Comparison of ENCODE assay signal across 26 cellular contexts in the genomic region with DNA sequence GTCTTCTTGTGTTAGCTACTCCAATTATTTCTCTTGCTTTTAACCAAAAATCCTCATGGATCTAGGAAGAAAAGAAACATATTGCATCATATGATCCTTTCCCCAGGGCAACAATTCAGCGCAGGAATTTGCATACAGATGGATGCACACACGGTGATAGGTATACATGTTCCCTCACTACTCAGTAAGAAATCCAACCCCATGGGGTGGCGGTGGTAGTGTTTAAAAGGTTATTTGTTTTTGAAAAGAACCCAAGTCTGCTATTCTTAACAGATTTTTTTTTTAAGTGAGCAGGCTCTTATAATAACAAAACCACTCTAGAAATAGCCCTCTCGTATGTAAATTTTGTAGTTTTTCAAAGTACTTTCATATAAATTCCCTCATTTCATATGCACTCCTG. TPM values are rescaled to one million over a fixed set of nuclear protein-coding genes. Genes with fewer than 3 reads are reported as not detected.
"Had no signal": no experiment of that assay in that cellular context is flagged by ENCODE, and none has a peak within 500 bp of the region (broad histone marks: within the 10 kb centered on the region; RNA-seq: fewer than 3 reads in every experiment).

No MANE protein-coding gene starts in this region.

- H3K4me1 ChIP-seq: adrenal gland, colonic mucosa, pancreas, psoas muscle, upper lobe of right lung had no signal

- H3K4me3 ChIP-seq: adrenal gland, colonic mucosa, dorsolateral prefrontal cortex, esophagus muscularis mucosa, pancreas, psoas muscle, thyroid gland, upper lobe of right lung had no signal

- H3K36me3 ChIP-seq: adrenal gland, colonic mucosa, esophagus muscularis mucosa, pancreas, thyroid gland, upper lobe of right lung, WERI-Rb-1 had no signal

- H3K36me3 Mint-ChIP-seq: activated naive CD8-positive, alpha-beta T cell; memory B cell had no signal

- H3K9me3 Mint-ChIP-seq: activated T-helper 17 cell treated with anti-CD3 and anti-CD28 coated beads, Interleukin-2, amount 50 U/mL, for 72 hours; memory B cell had no signal

- H3K4me3 Mint-ChIP-seq: activated CD8-positive, alpha-beta T cell treated with anti-CD3 and anti-CD28 coated beads, Interleukin-2, amount 10 ng/mL, durations not matched to agents 7 days and 5 days; activated naive CD8-positive, alpha-beta T cell; activated T-helper 17 cell treated with anti-CD3 and anti-CD28 coated beads, Interleukin-2, amount 50 U/mL, for 72 hours; memory B cell; nephron progenitor cell had no signal

- ATAC-seq: activated CD8-positive, alpha-beta T cell treated with anti-CD3 and anti-CD28 coated beads, Interleukin-2, amount 10 ng/mL, durations not matched to agents 7 days and 5 days; activated T-helper 17 cell treated with anti-CD3 and anti-CD28 coated beads, Interleukin-2, amount 50 U/mL, for 72 hours; left colon; pancreas; psoas muscle; right cardiac atrium; stimulated activated naive CD8-positive, alpha-beta T cell treated with anti-CD3 and anti-CD28 coated beads, Interleukin-15, Interleukin-2, amounts not matched to agents 100 U/mL and 50 U/mL, for 24 hours; upper lobe of right lung had no signal

- H3K9me3 ChIP-seq: adrenal gland, colonic mucosa, pancreas, psoas muscle, thyroid gland, upper lobe of right lung had no signal

- DNase-seq: activated CD4-positive, alpha-beta T cell treated with anti-CD3 and anti-CD28 coated beads for 1 hour; activated CD4-positive, alpha-beta T cell treated with anti-CD3 and anti-CD28 coated beads, Interleukin-2, amount 50 U/mL, for 1 hour; activated CD8-positive, alpha-beta T cell treated with anti-CD3 and anti-CD28 coated beads, Interleukin-2, amount 10 ng/mL, durations not matched to agents 7 days and 5 days; activated naive CD4-positive, alpha-beta T cell; adrenal gland; colonic mucosa; dorsolateral prefrontal cortex; hippocampal formation; left colon; nephron progenitor cell; pancreas; psoas muscle; right cardiac atrium; stimulated activated CD4-positive, alpha-beta T cell treated with anti-CD3 and anti-CD28 coated beads, Interleukin-12 subunit alpha, Interleukin-12 subunit beta, amount 100 ng/mL, for 4 hours; stimulated activated CD4-positive, alpha-beta T cell treated with anti-CD3 and anti-CD28 coated beads, Interleukin-4, amount 100 ng/mL, for 4 hours; stimulated activated naive CD8-positive, alpha-beta T cell treated with anti-CD3 and anti-CD28 coated beads, Interleukin-15, Interleukin-2, amounts not matched to agents 100 U/mL and 50 U/mL, for 24 hours; substantia nigra; thyroid gland; upper lobe of right lung; WERI-Rb-1 had no signal

- H3K27ac ChIP-seq: adrenal gland, colonic mucosa, dorsolateral prefrontal cortex, esophagus muscularis mucosa, pancreas, psoas muscle, thyroid gland, upper lobe of right lung, WERI-Rb-1 had no signal

- H3K27ac Mint-ChIP-seq: activated CD8-positive, alpha-beta T cell treated with anti-CD3 and anti-CD28 coated beads, Interleukin-2, amount 10 ng/mL, durations not matched to agents 7 days and 5 days; activated naive CD8-positive, alpha-beta T cell; activated T-helper 17 cell treated with anti-CD3 and anti-CD28 coated beads, Interleukin-2, amount 50 U/mL, for 72 hours; memory B cell; nephron progenitor cell had no signal

- H3K4me1 Mint-ChIP-seq: activated T-helper 17 cell treated with anti-CD3 and anti-CD28 coated beads, Interleukin-2, amount 50 U/mL, for 72 hours had no signal

RNA-seq across cellular contexts. Expression of a gene that starts 4.2 kb away (rescaled TPM):
- total RNA-seq: activated CD8-positive, alpha-beta T cell treated with anti-CD3 and anti-CD28 coated beads, Interleukin-2, amount 10 ng/mL, durations not matched to agents 7 days and 5 days; activated T-helper 17 cell treated with anti-CD3 and anti-CD28 coated beads, Interleukin-2, amount 50 U/mL, for 72 hours; mononuclear cell; myocyte had no signal
